30 cellular contexts compared by ENCODE assay signal in genomic region chr10:30931094-30931493, GRCh38.
"Had no signal": no experiment of that assay in that cellular context is flagged by ENCODE, and none has a peak within 500 bp of the region (broad histone marks: within the 10 kb centered on the region; RNA-seq: fewer than 3 reads in every experiment).

No MANE protein-coding gene starts in this region.

- H3K4me3 ChIP-seq: adrenal gland, body of pancreas, breast epithelium, PC-9 had no signal

- H3K36me3 ChIP-seq: adrenal gland, breast epithelium had no signal

- H3K27me3 ChIP-seq: adrenal gland, body of pancreas, breast epithelium had no signal

- H3K4me1 ChIP-seq: adrenal gland, body of pancreas, breast epithelium had no signal

- ATAC-seq: activated CD8-positive, alpha-beta T cell treated with anti-CD3 and anti-CD28 coated beads for 36 hours; body of pancreas had no signal

- DNase-seq: activated CD4-positive, alpha-beta T cell treated with anti-CD3 and anti-CD28 coated beads for 1 hour; activated CD4-positive, alpha-beta T cell treated with anti-CD3 and anti-CD28 coated beads for 48 hours; activated CD4-positive, CD25-positive, alpha-beta regulatory T cell; activated CD8-positive, alpha-beta T cell treated with anti-CD3 and anti-CD28 coated beads for 36 hours; activated gamma-delta T cell; activated naive CD4-positive, alpha-beta T cell treated with Interleukin-2 at 50 U/mL for 16 hours; activated naive CD8-positive, alpha-beta T cell treated with anti-CD3 and anti-CD28 coated beads, Interleukin-2, amount 10 ng/mL, durations not matched to agents 7 days and 5 days; activated T-cell treated with anti-CD3 and anti-CD28 coated beads, Interleukin-2, amount 50 U/mL, for 1 hour; adrenal gland; body of pancreas; MM.1S; MV-4-11; NCI-H1092; NCI-H1436 treated with DMSO at 0.1 percent for 48 hours; NCI-H187; NCI-H2029 treated with DMSO at 0.1 percent for 48 hours; NCI-H2107; NCI-H2171; NCI-H510A; NCI-H526; NCI-H748 treated with DMSO at 0.1 percent for 48 hours; PC-9; Right ventricle myocardium superior; SW 1271; T-helper 1 cell; T-helper 2 cell; T-helper 9 cell had no signal

- H2AFZ ChIP-seq: PC-9 had no signal

- H3K27ac ChIP-seq: adrenal gland, body of pancreas, breast epithelium, PC-9, VCaP had no signal

- H3K9me3 ChIP-seq: adrenal gland, body of pancreas, breast epithelium had no signal

- H3K4me2 ChIP-seq: PC-9 had no signal

- H3K27me3 Mint-ChIP-seq: activated CD8-positive, alpha-beta T cell treated with anti-CD3 and anti-CD28 coated beads for 36 hours; activated naive CD4-positive, alpha-beta T cell treated with anti-CD3 and anti-CD28 coated beads, Interleukin-2, amount 50 U/mL, for 24 hours; activated naive CD8-positive, alpha-beta T cell treated with anti-CD3 and anti-CD28 coated beads, Interleukin-2, amount 10 ng/mL, durations not matched to agents 7 days and 5 days had no signal

- H3K4me3 Mint-ChIP-seq: activated CD8-positive, alpha-beta T cell treated with anti-CD3 and anti-CD28 coated beads for 36 hours; activated naive CD4-positive, alpha-beta T cell treated with anti-CD3 and anti-CD28 coated beads, Interleukin-2, amount 50 U/mL, for 24 hours; activated naive CD8-positive, alpha-beta T cell treated with anti-CD3 and anti-CD28 coated beads, Interleukin-2, amount 10 ng/mL, durations not matched to agents 7 days and 5 days had no signal
